ENCODE assay signal across 8 cellular contexts in the genomic region with DNA sequence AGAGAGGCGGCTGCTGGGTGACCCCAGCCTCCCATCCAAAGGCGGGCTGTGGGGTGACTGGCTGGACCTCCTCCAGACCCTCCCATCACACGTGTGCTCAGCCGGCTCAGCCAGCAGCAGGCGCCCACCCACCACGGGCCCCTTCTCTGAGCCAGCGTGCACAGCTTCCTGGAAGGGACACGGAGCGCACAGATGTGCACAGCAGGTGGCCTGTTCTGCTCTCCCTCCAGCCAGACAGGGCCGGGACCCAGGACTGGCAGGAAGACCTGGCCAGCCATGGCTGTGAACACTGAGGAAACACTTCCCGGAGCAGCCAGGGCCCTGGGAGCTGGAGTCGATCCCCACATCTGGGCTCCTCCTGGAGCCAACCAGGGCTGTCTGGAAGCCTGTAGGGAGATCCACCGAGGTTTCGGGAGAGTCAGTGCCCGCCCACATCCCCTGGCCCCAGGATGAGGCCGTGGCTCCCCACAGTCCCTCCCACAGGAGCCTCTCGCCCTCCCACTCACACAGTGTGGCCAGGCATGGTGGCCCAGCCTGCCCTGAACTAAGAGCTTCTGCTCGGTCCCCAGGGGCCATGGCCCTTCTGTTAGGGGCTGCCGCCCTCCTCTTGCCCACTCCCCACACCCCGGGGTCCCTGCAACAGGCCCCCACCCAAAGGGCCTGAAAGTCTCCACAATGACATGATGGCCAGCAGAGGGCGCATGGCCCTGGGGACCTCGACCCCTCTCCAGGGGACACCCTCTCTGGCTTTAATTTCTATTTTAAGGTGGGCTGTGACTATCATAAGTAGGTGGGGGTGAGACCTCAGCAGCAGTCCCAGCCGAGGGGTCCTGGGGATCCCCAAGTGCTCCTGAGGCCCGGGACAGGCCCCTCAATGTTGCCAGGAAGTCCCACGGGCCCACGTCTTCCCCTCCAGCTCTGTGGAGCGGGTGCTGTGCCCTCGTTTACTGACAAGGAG.
DNase-seq lines count a peak whose midpoint lies in the region; ATAC-seq, FAIRE-seq and TF ChIP-seq lines count a peak whose summit lies in the region.

No MANE protein-coding gene starts in this region.

- H2AK5ac ChIP-seq in H9 (ENCODE audit: insufficient read length, low read length) = no peak overlapping the region

- peaks cover 2 to 10% of the 10 kb centered on the region in 2 experiments; a peak in 1 of 4 replicates for H3K4me1 Mint-ChIP-seq in H9

- CTCF ChIA-PET in GM12878 (lab: Yijun Ruan, JAX) = interaction anchor here (0.6 to 1.6 kb wide), 8 partner anchors 9 to 293 kb away, joined by 3 to 6 read pairs (median 4); no protein-coding TSS in a partner anchor

- no peak overlapping the region for H4K5ac ChIP-seq in H9 (ENCODE audit: insufficient read length, low read depth, low read length)

- H3K79me2 ChIP-seq in H9 (ENCODE audit: insufficient read depth, low read length) (no peaks in the 10 kb centered on the region), GM12878 (ENCODE audit: control insufficient read depth, insufficient read depth, low read length) (no peaks in the 10 kb centered on the region)

- H3K56ac ChIP-seq in H9 (ENCODE audit: insufficient read length, low read depth, low read length) = no peak overlapping the region

- no peak overlapping the region for H2BK12ac ChIP-seq in H9 (ENCODE audit: insufficient read length, low read depth, low read length)

- H3K18ac ChIP-seq in H9 (ENCODE audit: insufficient read length, low read depth, low read length) = no peak overlapping the region

- TF ChIP-seq EP300 in GM12878 (IDR thresholded peaks at IDR 0.05; ENCODE audit: borderline replicate concordance in 1 of 2, control insufficient read depth in 1 of 2, low read depth in 2 of 2, low read length in 2 of 2) = no peak

- intact Hi-C loops in GM12878 (cut with micrococcal nuclease; ENCODE audit: unreplicated experiment) = no loop called here

- RAD21 ChIA-PET in GM12878 (lab: Charles Lee; ENCODE audit: unreplicated experiment) = interaction anchor here (0.8 kb wide), 1 partner anchor 287 kb away, joined by 4 read pairs; no protein-coding TSS in a partner anchor

- no peaks in the 10 kb centered on the region for H3K9me3 Mint-ChIP-seq in H9

- H3K27ac ChIP-seq in H9 (ENCODE audit: insufficient read length, low read depth, low read length) = no peak overlapping the region
- H3K27ac ChIP-seq in GM12878 (ENCODE audit: control insufficient read depth, insufficient read depth) = no peak overlapping the region

- peak; percentile 23; the same call in 1 of the 2 replicates for TF ChIP-seq RAD21 in GM12878 (IDR thresholded peaks at IDR 0.05; ENCODE audit: insufficient read depth, low read depth, low read length)

- no peak for DNase-seq in AG09319 (ENCODE audit: extremely low read depth, low read depth)
- DNase-seq in H9 = no peak
- no peak for DNase-seq in GM12878 (ENCODE audit: low read depth, low spot score)
- DNase-seq in left lobe of liver (ENCODE audit: low spot score) = no peak

- no peak overlapping the region for H3K14ac ChIP-seq in H9 (ENCODE audit: insufficient read depth, low read length)

- SMC1A ChIA-PET in GM12878 (lab: Charles Lee; ENCODE audit: uncharacterized antibody, unreplicated experiment) = no interaction called here

- no peak overlapping the region for H3K4me3 ChIP-seq in GM12878

- no peak overlapping the region for H3K23ac ChIP-seq in H9 (ENCODE audit: insufficient read length, low read depth, low read length)

- no peak overlapping the region for H2BK20ac ChIP-seq in H9 (ENCODE audit: low read depth, low read length, poor library complexity, severe bottlenecking)

- H4K20me1 ChIP-seq in H9 (ENCODE audit: control insufficient read depth, insufficient read depth, insufficient read length) (no peaks in the 10 kb centered on the region), GM12878 (ENCODE audit: control insufficient read depth, insufficient read depth) (no peaks in the 10 kb centered on the region)

- peak; percentile 62 for TF ChIP-seq CTCF in AG09319 (IDR thresholded peaks at IDR 0.05; ENCODE audit: low read depth, low read length)
- peak; percentile 91 for TF ChIP-seq CTCF in H9 (conservative IDR thresholded peaks at IDR 0.05)
- peak; percentile 48 to 61 (median 60); a peak in 5 of 6 replicates for TF ChIP-seq CTCF in GM12878 (IDR thresholded peaks at IDR 0.05 in 2 of 3, conservative IDR thresholded peaks at IDR 0.05 in 1 of 3; ENCODE audit: control insufficient read depth in 2 of 3, extremely low read depth in 1 of 3, insufficient read depth in 1 of 3, low read depth in 3 of 3, low read length in 3 of 3)

- H3K4me1 ChIP-seq in H9 (ENCODE audit: insufficient read depth, low read length) = no peaks in the 10 kb centered on the region
- H3K4me1 ChIP-seq in GM12878 (ENCODE audit: control insufficient read depth, insufficient read depth, low read length) = no peaks in the 10 kb centered on the region

- no CpG with 5 or more reads among the region's 28 CpGs for WGBS in H9 (ENCODE audit: extremely low coverage, insufficient read length, low lambda C conversion rate)
- 20% methylated on average over 27 of the region's 28 CpGs for WGBS in GM12878 (ENCODE audit: insufficient coverage, insufficient replicate concordance, low lambda C conversion rate, missing lambda C conversion rate)

- H3K27me3 ChIP-seq in H9 (ENCODE audit: insufficient read depth, low read length) (no peaks in the 10 kb centered on the region), GM12878 (replicated peaks in 1 of 2; ENCODE audit: control insufficient read depth in 2 of 2, insufficient read depth in 2 of 2, low read length in 1 of 2) (no peaks in the 10 kb centered on the region; a peak in 1 of 4 replicates)

- no peak overlapping the region for H3T11ph ChIP-seq in H9 (ENCODE audit: low read length)

- no peak overlapping the region for H2BK5ac ChIP-seq in H9 (ENCODE audit: insufficient read length, low read length)

- H3K36me3 ChIP-seq in GM12878 (ENCODE audit: control insufficient read depth in 2 of 2, insufficient read depth in 2 of 2, low read length in 1 of 2) = no peaks in the 10 kb centered on the region

- no peak overlapping the region for H4K8ac ChIP-seq in H9 (replicated peaks; ENCODE audit: insufficient read length, low read depth, low read length)

- no peak overlapping the region for H3K4ac ChIP-seq in H9 (ENCODE audit: low read depth, low read length)

- no peaks in the 10 kb centered on the region for H3K23me2 ChIP-seq in H9 (ENCODE audit: insufficient read length, low read depth, low read length, poor library complexity, severe bottlenecking)

- H3K27ac Mint-ChIP-seq in H9 = no peak overlapping the region; a peak in 1 of 7 replicates

- no peak overlapping the region for H4K91ac ChIP-seq in H9 (ENCODE audit: insufficient read length, low read depth, low read length)

- no peak for FAIRE-seq in GM12878 (lab: Jason Lieb, UNC)

- POLR2A ChIA-PET in GM12878 (lab: Charles Lee) = no interaction called here

- H3K9ac ChIP-seq in H9 (ENCODE audit: extremely low read depth, insufficient read length, low read length) (no peak overlapping the region), GM12878 (ENCODE audit: control insufficient read depth, insufficient read depth, low read length) (no peak overlapping the region)

- H3K9me3 ChIP-seq in H9 (ENCODE audit: control insufficient read depth, low read depth, low read length) (no peaks in the 10 kb centered on the region), GM12878 (replicated peaks; ENCODE audit: control insufficient read depth, insufficient read depth, low read length) (no peaks in the 10 kb centered on the region)

- H2BK15ac ChIP-seq in H9 (ENCODE audit: low read depth, low read length) = no peak overlapping the region; the same call in 1 of the 2 replicates

- in situ Hi-C loops in GM12878 (cut with MboI) = loop anchor here (5.0 kb wide), 1 partner anchor 287 kb away; no protein-coding TSS in a partner anchor

- BruUV-seq in GM12878 (replicated peaks; lab: Mats Ljungman, UMichigan) = no TSS peak

- no peak overlapping the region for H3K4me2 ChIP-seq in H9 (ENCODE audit: insufficient read depth, insufficient read length, low read length)
- no peak overlapping the region for H3K4me2 ChIP-seq in GM12878 (ENCODE audit: control insufficient read depth, insufficient read depth)

- ATAC-seq in GM12878 (peak; percentile 55), left lobe of liver (peak; percentile 13), HG02610 (IDR thresholded peaks at IDR 0.05; ENCODE audit: unreplicated experiment) (no peak), GM21528 (IDR thresholded peaks at IDR 0.05; ENCODE audit: low FRiP score, unreplicated experiment) (no peak), GM18519 (IDR thresholded peaks at IDR 0.05; ENCODE audit: low FRiP score, unreplicated experiment) (no peak), HG02588 (IDR thresholded peaks at IDR 0.05; ENCODE audit: unreplicated experiment) (no peak)

- no peak overlapping the region for H3K4me3 Mint-ChIP-seq in H9

- H3K36me3 Mint-ChIP-seq in H9 (ENCODE audit: insufficient read depth in 1 of 3, low read depth in 3 of 3) = no peaks in the 10 kb centered on the region; a peak in 1 of 7 replicates

- H3K79me1 ChIP-seq in H9 (ENCODE audit: insufficient read depth, low read depth, low read length, poor library complexity, severe bottlenecking) = no peaks in the 10 kb centered on the region

- peaks cover 2% of the 10 kb centered on the region; the same call in 1 of the 2 replicates for H3K27me3 Mint-ChIP-seq in H9 (ENCODE audit: low read depth)

- H2BK120ac ChIP-seq in H9 (ENCODE audit: low read depth, low read length, poor library complexity, severe bottlenecking) = no peak overlapping the region

- TF ChIP-seq POLR2A in GM12878 (IDR thresholded peaks at IDR 0.05; ENCODE audit: low read depth, low read length) = no peak

- no peak overlapping the region for H2AFZ ChIP-seq in H9 (ENCODE audit: low read length)
- H2AFZ ChIP-seq in GM12878 (ENCODE audit: control insufficient read depth, low read depth, low read length) = no peak overlapping the region

TF ChIP-seq in GM12878, 131 proteins besides CTCF, POLR2A, EP300 and RAD21 (continues in another document):
- TF ChIP-seq BHLHE40 (IDR thresholded peaks at IDR 0.05; ENCODE audit: borderline replicate concordance in 1 of 2, low read depth in 2 of 2, low read length in 1 of 2) = no peak
- no peak for TF ChIP-seq FOXM1 (IDR thresholded peaks at IDR 0.05; ENCODE audit: low read depth, low read length)
- no peak for TF ChIP-seq MYB (IDR thresholded peaks at IDR 0.05; ENCODE audit: borderline replicate concordance, low read depth, low read length)
- TF ChIP-seq SMC3 (IDR thresholded peaks at IDR 0.05; ENCODE audit: borderline replicate concordance, low read length) = peak; percentile 36; the same call in 1 of the 2 replicates
- peak; percentile 63 for TF ChIP-seq MEF2B (IDR thresholded peaks at IDR 0.05; ENCODE audit: partially characterized antibody, poor library complexity, severe bottlenecking)
- no peak for TF ChIP-seq SMAD5 (IDR thresholded peaks at IDR 0.05; ENCODE audit: low read depth)

Comparison
In these comparisons a context has a peak if more than half of its experiments do, and no peak if none do; other contexts are left out.
1. ATAC-seq: peak in GM12878 (single experiment) and left lobe of liver (single experiment); none in HG02610 (single experiment), GM21528 (single experiment), GM18519 (single experiment) and HG02588 (single experiment).
2. Peak in every context shown above with its lines, with median percentiles within 50 percentile points of each other: CTCF ChIP-seq.